ENCODE assay signal across 1 cellular context in the genomic region with DNA sequence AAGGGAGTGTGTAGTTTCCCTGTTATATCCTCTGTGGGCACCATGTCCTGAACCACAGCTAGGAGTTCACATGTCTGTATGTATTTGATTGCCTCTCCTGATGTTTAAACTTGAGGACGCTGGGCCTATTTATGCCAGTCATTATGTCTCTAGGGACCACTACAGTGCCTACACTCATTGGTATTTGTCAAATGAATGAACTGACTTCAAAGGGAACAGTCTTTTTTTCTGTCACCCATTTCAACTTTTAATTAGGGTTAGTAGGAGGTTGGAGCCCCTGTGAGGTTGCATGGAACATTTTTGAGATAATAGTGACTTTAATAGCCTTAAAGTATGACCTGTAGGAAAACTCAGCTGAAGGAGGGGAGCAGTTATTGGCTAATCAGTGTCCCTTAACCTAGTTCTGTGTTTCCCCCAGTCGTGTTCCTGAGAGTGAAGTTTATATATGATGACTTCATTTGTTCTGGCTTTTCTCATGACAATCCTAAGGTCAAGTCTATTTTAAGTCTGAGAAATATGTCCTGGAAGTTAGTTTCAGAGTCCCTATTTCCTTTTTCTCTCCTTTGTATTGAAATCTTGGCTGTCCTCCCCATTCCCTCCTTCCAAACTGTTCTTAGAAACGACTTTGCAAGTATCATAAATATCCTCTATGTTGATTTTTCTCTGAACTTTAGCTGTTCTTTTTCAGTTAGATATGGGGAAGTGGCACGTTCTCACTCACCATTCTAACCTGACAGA.
TF ChIP-seq lines count a peak whose summit lies in the region.

No MANE protein-coding gene starts in this region.

TF ChIP-seq in K562, 482 proteins besides CTCF, POLR2A, EP300 and RAD21 (continued from another document):
- TF ChIP-seq CEBPG (CRISPR knock-in tag; IDR thresholded peaks at IDR 0.05) = peak; percentile 45; the same call in 1 of the 2 replicates
- peak; percentile 80 to 90 for TF ChIP-seq CEBPG (tag; conservative IDR thresholded peaks at IDR 0.05 in 1 of 2, IDR thresholded peaks at IDR 0.05 in 1 of 2)
- TF ChIP-seq C11orf30 (IDR thresholded peaks at IDR 0.05; ENCODE audit: low read depth) = peak; percentile 34; the same call in 1 of the 2 replicates
- TF ChIP-seq, protein P1, sequence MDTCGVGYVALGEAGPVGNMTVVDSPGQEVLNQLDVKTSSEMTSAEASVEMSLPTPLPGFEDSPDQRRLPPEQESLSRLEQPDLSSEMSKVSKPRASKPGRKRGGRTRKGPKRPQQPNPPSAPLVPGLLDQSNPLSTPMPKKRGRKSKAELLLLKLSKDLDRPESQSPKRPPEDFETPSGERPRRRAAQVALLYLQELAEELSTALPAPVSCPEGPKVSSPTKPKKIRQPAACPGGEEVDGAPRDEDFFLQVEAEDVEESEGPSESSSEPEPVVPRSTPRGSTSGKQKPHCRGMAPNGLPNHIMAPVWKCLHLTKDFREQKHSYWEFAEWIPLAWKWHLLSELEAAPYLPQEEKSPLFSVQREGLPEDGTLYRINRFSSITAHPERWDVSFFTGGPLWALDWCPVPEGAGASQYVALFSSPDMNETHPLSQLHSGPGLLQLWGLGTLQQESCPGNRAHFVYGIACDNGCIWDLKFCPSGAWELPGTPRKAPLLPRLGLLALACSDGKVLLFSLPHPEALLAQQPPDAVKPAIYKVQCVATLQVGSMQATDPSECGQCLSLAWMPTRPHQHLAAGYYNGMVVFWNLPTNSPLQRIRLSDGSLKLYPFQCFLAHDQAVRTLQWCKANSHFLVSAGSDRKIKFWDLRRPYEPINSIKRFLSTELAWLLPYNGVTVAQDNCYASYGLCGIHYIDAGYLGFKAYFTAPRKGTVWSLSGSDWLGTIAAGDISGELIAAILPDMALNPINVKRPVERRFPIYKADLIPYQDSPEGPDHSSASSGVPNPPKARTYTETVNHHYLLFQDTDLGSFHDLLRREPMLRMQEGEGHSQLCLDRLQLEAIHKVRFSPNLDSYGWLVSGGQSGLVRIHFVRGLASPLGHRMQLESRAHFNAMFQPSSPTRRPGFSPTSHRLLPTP (IDR thresholded peaks at IDR 0.05; ENCODE audit: borderline replicate concordance, extremely low read depth, insufficient read length) = no peak
- TF ChIP-seq PHB (CRISPR knock-in tag; IDR thresholded peaks at IDR 0.05) = no peak
- peak; percentile 49; the same call in 1 of the 2 replicates for TF ChIP-seq DPF2 (IDR thresholded peaks at IDR 0.05)
- no peak for TF ChIP-seq MED1 (CRISPR knock-in tag; IDR thresholded peaks at IDR 0.05; ENCODE audit: borderline replicate concordance)
- TF ChIP-seq NFE2L1 (tag; IDR thresholded peaks at IDR 0.05; ENCODE audit: borderline replicate concordance, low read depth) = no peak
- TF ChIP-seq HDAC2 (IDR thresholded peaks at IDR 0.05) = 0 out of 2 replicates have a peak, but pooled peaks have one; percentile 47
- TF ChIP-seq JUND (IDR thresholded peaks at IDR 0.05; ENCODE audit: borderline replicate concordance, low read depth, low read length) = peak; percentile 53; the same call in 1 of the 2 replicates
- no peak; the same call in 2 of the 3 replicates for TF ChIP-seq JUND (tag; IDR thresholded peaks at IDR 0.05; ENCODE audit: borderline replicate concordance, low read depth, low read length)
- TF ChIP-seq NR2F6 (CRISPR knock-in tag; IDR thresholded peaks at IDR 0.05) = no peak
- no peak for TF ChIP-seq EP400 (IDR thresholded peaks at IDR 0.05)
- peak; percentile 46; the same call in 1 of the 2 replicates for TF ChIP-seq SMARCA4 (IDR thresholded peaks at IDR 0.05)
- peak; percentile 53; the same call in 1 of the 2 replicates for TF ChIP-seq MEF2A (IDR thresholded peaks at IDR 0.05; ENCODE audit: control insufficient read depth, low read depth, low read length)
- TF ChIP-seq ZNF316 (IDR thresholded peaks at IDR 0.05) = peak; percentile 44; the same call in 1 of the 2 replicates
- peak; percentile 25; the same call in 1 of the 2 replicates for TF ChIP-seq SMARCE1 (IDR thresholded peaks at IDR 0.05)
- TF ChIP-seq, protein P2, sequence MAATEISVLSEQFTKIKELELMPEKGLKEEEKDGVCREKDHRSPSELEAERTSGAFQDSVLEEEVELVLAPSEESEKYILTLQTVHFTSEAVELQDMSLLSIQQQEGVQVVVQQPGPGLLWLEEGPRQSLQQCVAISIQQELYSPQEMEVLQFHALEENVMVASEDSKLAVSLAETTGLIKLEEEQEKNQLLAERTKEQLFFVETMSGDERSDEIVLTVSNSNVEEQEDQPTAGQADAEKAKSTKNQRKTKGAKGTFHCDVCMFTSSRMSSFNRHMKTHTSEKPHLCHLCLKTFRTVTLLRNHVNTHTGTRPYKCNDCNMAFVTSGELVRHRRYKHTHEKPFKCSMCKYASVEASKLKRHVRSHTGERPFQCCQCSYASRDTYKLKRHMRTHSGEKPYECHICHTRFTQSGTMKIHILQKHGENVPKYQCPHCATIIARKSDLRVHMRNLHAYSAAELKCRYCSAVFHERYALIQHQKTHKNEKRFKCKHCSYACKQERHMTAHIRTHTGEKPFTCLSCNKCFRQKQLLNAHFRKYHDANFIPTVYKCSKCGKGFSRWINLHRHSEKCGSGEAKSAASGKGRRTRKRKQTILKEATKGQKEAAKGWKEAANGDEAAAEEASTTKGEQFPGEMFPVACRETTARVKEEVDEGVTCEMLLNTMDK (IDR thresholded peaks at IDR 0.05; ENCODE audit: borderline replicate concordance, insufficient read depth, low read depth, low read length, poor library complexity, severe bottlenecking) = peak; percentile 17
- 0 out of 2 replicates have a peak, but pooled peaks have one; percentile 36 for TF ChIP-seq LEF1 (IDR thresholded peaks at IDR 0.05)
- TF ChIP-seq NFE2 (IDR thresholded peaks at IDR 0.05; ENCODE audit: low read depth) = peak; percentile 38; the same call in 1 of the 2 replicates
- TF ChIP-seq, protein P3, sequence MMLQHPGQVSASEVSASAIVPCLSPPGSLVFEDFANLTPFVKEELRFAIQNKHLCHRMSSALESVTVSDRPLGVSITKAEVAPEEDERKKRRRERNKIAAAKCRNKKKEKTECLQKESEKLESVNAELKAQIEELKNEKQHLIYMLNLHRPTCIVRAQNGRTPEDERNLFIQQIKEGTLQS (IDR thresholded peaks at IDR 0.05) = peak; percentile 74
- TF ChIP-seq, protein P3 (CRISPR knock-in tag; conservative IDR thresholded peaks at IDR 0.05) = no peak; the same call in 1 of the 2 replicates
- no peak for TF ChIP-seq HDAC3 (IDR thresholded peaks at IDR 0.05; ENCODE audit: borderline replicate concordance, partially characterized antibody)
- peak; percentile 87 for TF ChIP-seq CEBPB (tag; IDR thresholded peaks at IDR 0.05)
